In the genomic region with DNA sequence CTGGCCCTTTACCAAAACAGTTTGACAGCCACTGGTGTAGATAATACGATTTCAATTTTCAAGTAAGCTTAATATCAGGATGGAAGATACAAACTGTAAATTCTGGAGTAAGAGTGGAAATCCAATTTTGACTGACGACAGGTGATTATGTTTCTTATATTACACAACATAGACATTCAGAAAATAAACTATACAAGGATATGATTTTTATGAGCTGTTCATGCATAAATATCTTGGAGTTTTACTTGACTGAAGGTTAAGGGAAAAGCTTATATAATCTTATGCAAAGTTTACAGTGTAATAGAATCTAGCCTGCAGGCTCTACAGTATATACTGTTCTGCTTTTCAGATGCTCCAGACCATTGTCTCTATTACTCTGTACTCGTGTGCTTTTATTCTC, we compare ENCODE assay signal across 29 cellular contexts.
DNase-seq lines count a peak whose midpoint lies in the region; ATAC-seq and TF ChIP-seq lines count a peak whose summit lies in the region.
"Had no signal": no experiment of that assay in that cellular context is flagged by ENCODE, and none has a peak within 500 bp of the region (broad histone marks: within the 10 kb centered on the region; RNA-seq: fewer than 3 reads in every experiment).

No MANE protein-coding gene starts in this region.

- H3K36me3 ChIP-seq in hepatocyte (replicated peaks; ENCODE audit: insufficient read depth, low read depth) (no peaks in the 10 kb centered on the region), PC-3 (ENCODE audit: low read depth, low read length) (no peaks in the 10 kb centered on the region)
- H3K36me3 ChIP-seq: BE2C; BLaER1; BLaER1 treated with 17β-estradiol and CSF1 and Interleukin-3, amounts not matched to agents 10 nM and 100 nM had no signal

- no peak for ATAC-seq in PC-3
- ATAC-seq: A549; CD8-positive, alpha-beta T cell had no signal

- H3K4me2 ChIP-seq in hepatocyte (no peak overlapping the region), PC-3 (ENCODE audit: low read length) (no peak overlapping the region)
- H3K4me2 ChIP-seq: A549; BLaER1; BLaER1 treated with 17β-estradiol and CSF1 and Interleukin-3, amounts not matched to agents 10 nM and 100 nM had no signal

- H3K9ac ChIP-seq in PC-3 (ENCODE audit: low read length) = no peak overlapping the region
- H3K9ac ChIP-seq: BLaER1; BLaER1 treated with 17β-estradiol and CSF1 and Interleukin-3, amounts not matched to agents 10 nM and 100 nM had no signal

- no peaks in the 10 kb centered on the region for H3F3A ChIP-seq in PC-3 (ENCODE audit: low read length, unreplicated experiment)

- H4K20me1 ChIP-seq in hepatocyte (ENCODE audit: insufficient read depth, poor library complexity, severe bottlenecking) (no peaks in the 10 kb centered on the region), PC-3 (ENCODE audit: low read length) (no peaks in the 10 kb centered on the region)
- H4K20me1 ChIP-seq: BLaER1; BLaER1 treated with 17β-estradiol and CSF1 and Interleukin-3, amounts not matched to agents 10 nM and 100 nM had no signal

- H3K79me2 ChIP-seq in hepatocyte (no peaks in the 10 kb centered on the region), PC-3 (ENCODE audit: low read length) (no peaks in the 10 kb centered on the region)

- no peaks in the 10 kb centered on the region for H3K9me3 ChIP-seq in hepatocyte (ENCODE audit: low read depth)
- no peaks in the 10 kb centered on the region for H3K9me3 ChIP-seq in PC-3 (ENCODE audit: low read length)
- H3K9me3 ChIP-seq: A549; BE2C; BLaER1; BLaER1 treated with 17β-estradiol and CSF1 and Interleukin-3, amounts not matched to agents 10 nM and 100 nM; Caco-2 had no signal

- WGBS in hepatocyte (ENCODE audit: low lambda C conversion rate, missing lambda C conversion rate) = 49% methylated on average over 3 of the region's 3 CpGs

- H3K4me3 ChIP-seq in hepatocyte (no peak overlapping the region), PC-3 (ENCODE audit: low read length) (no peak overlapping the region)
- H3K4me3 ChIP-seq: A549; BLaER1; BLaER1 treated with 17β-estradiol and CSF1 and Interleukin-3, amounts not matched to agents 10 nM and 100 nM had no signal

- H3K27me3 ChIP-seq in hepatocyte (no peaks in the 10 kb centered on the region), PC-3 (ENCODE audit: low read length) (no peaks in the 10 kb centered on the region)
- H3K27me3 ChIP-seq: BE2C; BLaER1; BLaER1 treated with 17β-estradiol and CSF1 and Interleukin-3, amounts not matched to agents 10 nM and 100 nM had no signal

- no TSS peak for BruUV-seq in PC-3 (replicated peaks; lab: Mats Ljungman, UMichigan)

- CTCF ChIA-PET in PC-3 (lab: Charles Lee) = no interaction called here

- intact Hi-C loops in PC-3 (cut with micrococcal nuclease) = no loop called here

- H3K27ac ChIP-seq in hepatocyte (no peak overlapping the region), PC-3 (ENCODE audit: low read length) (no peak overlapping the region)
- H3K27ac ChIP-seq: 22Rv1; A549; BLaER1; BLaER1 treated with 17β-estradiol and CSF1 and Interleukin-3, amounts not matched to agents 10 nM and 100 nM; C4-2B had no signal

- H2AFZ ChIP-seq in hepatocyte (no peak overlapping the region), PC-3 (ENCODE audit: low read length) (no peak overlapping the region)

- H3K9me2 ChIP-seq in hepatocyte (replicated peaks; ENCODE audit: insufficient read depth) (no peaks in the 10 kb centered on the region), PC-3 (replicated peaks; ENCODE audit: low read length) (no peaks in the 10 kb centered on the region)

- POLR2A ChIA-PET in PC-3 (lab: Charles Lee; ENCODE audit: unreplicated experiment) = no interaction called here

- TF ChIP-seq CTCF in hepatocyte (IDR thresholded peaks at IDR 0.05; ENCODE audit: poor library complexity) = no peak
- TF ChIP-seq CTCF in PC-3 (conservative IDR thresholded peaks at IDR 0.05; ENCODE audit: low read depth, low read length) = no peak

- H3K4me1 ChIP-seq in hepatocyte (ENCODE audit: insufficient read depth) = no peaks in the 10 kb centered on the region
- H3K4me1 ChIP-seq in PC-3 (ENCODE audit: insufficient read depth, low read length) = no peaks in the 10 kb centered on the region
- H3K4me1 ChIP-seq: A549; BE2C; BLaER1; BLaER1 treated with 17β-estradiol and CSF1 and Interleukin-3, amounts not matched to agents 10 nM and 100 nM; Caco-2 had no signal

- DNase-seq in NCI-H1048 (lab: John Stamatoyannopoulos, UW) (peak; percentile 3), hepatocyte (ENCODE audit: low spot score) (peak; percentile 2), PC-3 (no peak)
- DNase-seq in stimulated activated CD4-positive, alpha-beta T cell treated with anti-CD3 and anti-CD28 coated beads, Interleukin-4, amount 100 ng/mL, for 1 hour = no peak
- DNase-seq: 8988T; ACHN; AML-193; BE2C; C1 segment of cervical spinal cord; Caco-2; Calu3; CD4-positive, alpha-beta memory T cell; CD4-positive, alpha-beta T cell; CD4-positive, CD25-positive, alpha-beta regulatory T cell; CD8-positive, alpha-beta memory T cell; CD8-positive, alpha-beta T cell; COR-L47; DMS 273 treated with DMSO at 0.1 percent for 48 hours; DMS153; DMS53; DMS79; DMS79 treated with DMSO at 0.1 percent for 48 hours; DND-41; EL had no signal

Comparison
In these comparisons a context has a peak if more than half of its experiments do, and no peak if none do; other contexts are left out.
1. DNase-seq: peak in NCI-H1048 (single experiment) and hepatocyte (single experiment); none in PC-3 (single experiment) and stimulated activated CD4-positive, alpha-beta T cell treated with anti-CD3 and anti-CD28 coated beads, Interleukin-4, amount 100 ng/mL, for 1 hour (single experiment).